ENCODE assay signal across 25 cellular contexts in the genomic region with DNA sequence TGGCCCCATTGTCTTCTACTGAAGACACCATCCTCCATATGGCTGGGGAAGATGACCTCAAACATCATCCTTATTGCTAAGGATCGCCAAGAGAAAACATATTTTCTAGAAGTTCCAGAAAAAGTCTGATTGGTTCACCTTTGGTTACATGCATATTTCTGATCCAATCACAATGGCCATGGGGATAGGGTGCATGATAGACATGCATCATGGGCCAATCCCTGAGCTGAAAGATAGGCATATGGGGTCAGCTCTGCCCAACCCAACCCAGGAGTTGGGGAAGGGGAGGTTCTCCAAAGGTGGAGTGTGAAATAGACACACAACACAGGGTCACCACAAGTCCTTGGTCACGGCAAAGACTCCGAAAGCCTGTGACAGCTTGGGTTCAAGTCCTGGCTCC.
"Had no signal": no experiment of that assay in that cellular context is flagged by ENCODE, and none has a peak within 500 bp of the region (broad histone marks: within the 10 kb centered on the region; RNA-seq: fewer than 3 reads in every experiment).

No MANE protein-coding gene starts in this region.

- H3K36me3 Mint-ChIP-seq: immature natural killer cell, natural killer cell had no signal

- H3K4me3 ChIP-seq: dorsolateral prefrontal cortex, esophagus muscularis mucosa, lower lobe of right lung, ovary, right lobe of liver, suprapubic skin had no signal

- H3K4me1 Mint-ChIP-seq: immature natural killer cell; natural killer cell; stimulated activated naive CD8-positive, alpha-beta T cell treated with anti-CD3 and anti-CD28 coated beads, Interleukin-15, amount 100 ng/mL, for 72 hours had no signal

- FAIRE-seq: colon, frontal cortex, small intestine, urothelium cell line had no signal

- H3K9me3 ChIP-seq: esophagus muscularis mucosa, lower lobe of right lung, ovary, right lobe of liver, suprapubic skin had no signal

- H3K36me3 ChIP-seq: esophagus muscularis mucosa, lower lobe of right lung, ovary, right lobe of liver, suprapubic skin had no signal

- H3K27me3 ChIP-seq: dorsolateral prefrontal cortex, ovary, right lobe of liver, suprapubic skin had no signal

- H3K27ac Mint-ChIP-seq: immature natural killer cell; natural killer cell; stimulated activated naive CD8-positive, alpha-beta T cell treated with anti-CD3 and anti-CD28 coated beads, Interleukin-15, amount 100 ng/mL, for 72 hours had no signal

- DNase-seq: dorsolateral prefrontal cortex; effector CD4-positive, alpha-beta T cell; hypothalamus; immature natural killer cell; islet precursor cell; left ventricle myocardium superior; lower lobe of right lung; natural killer cell; occipital lobe; ovary; posterior cingulate gyrus; right lobe of liver; small intestine; stimulated activated CD4-positive, alpha-beta T cell treated with anti-CD3 and anti-CD28 coated beads, Interleukin-12 subunit alpha, Interleukin-12 subunit beta, amount 100 ng/mL, for 4 hours; stimulated activated CD4-positive, alpha-beta T cell treated with anti-CD3 and anti-CD28 coated beads, Interleukin-1b, Interleukin-23, amount 100 ng/mL, for 48 hours; stimulated activated CD4-positive, alpha-beta T cell treated with anti-CD3 and anti-CD28 coated beads, Interleukin-4, amount 100 ng/mL, for 1 hour; stimulated activated CD8-positive, alpha-beta memory T cell treated with anti-CD3 and anti-CD28 coated beads, Interleukin-4, amount 100 ng/mL, for 48 hours; stimulated activated naive CD4-positive, alpha-beta T cell; stimulated activated naive CD8-positive, alpha-beta T cell treated with anti-CD3 and anti-CD28 coated beads, Interleukin-15, amount 100 ng/mL, for 72 hours; trophoblast cell had no signal

- H3K27ac ChIP-seq: dorsolateral prefrontal cortex, esophagus muscularis mucosa, lower lobe of right lung, ovary, right lobe of liver had no signal

- H3K4me3 Mint-ChIP-seq: immature natural killer cell; natural killer cell; stimulated activated naive CD8-positive, alpha-beta T cell treated with anti-CD3 and anti-CD28 coated beads, Interleukin-15, amount 100 ng/mL, for 72 hours had no signal

- H3K9me3 Mint-ChIP-seq: immature natural killer cell; natural killer cell; stimulated activated naive CD8-positive, alpha-beta T cell treated with anti-CD3 and anti-CD28 coated beads, Interleukin-15, amount 100 ng/mL, for 72 hours had no signal

- H3K4me1 ChIP-seq: right lobe of liver had no signal

- ATAC-seq: left ventricle myocardium superior; lower lobe of right lung; natural killer cell; right lobe of liver; stimulated activated naive CD8-positive, alpha-beta T cell treated with anti-CD3 and anti-CD28 coated beads, Interleukin-15, amount 100 ng/mL, for 72 hours had no signal
